Comparison of ENCODE assay signal across 16 cellular contexts in the genomic region with DNA sequence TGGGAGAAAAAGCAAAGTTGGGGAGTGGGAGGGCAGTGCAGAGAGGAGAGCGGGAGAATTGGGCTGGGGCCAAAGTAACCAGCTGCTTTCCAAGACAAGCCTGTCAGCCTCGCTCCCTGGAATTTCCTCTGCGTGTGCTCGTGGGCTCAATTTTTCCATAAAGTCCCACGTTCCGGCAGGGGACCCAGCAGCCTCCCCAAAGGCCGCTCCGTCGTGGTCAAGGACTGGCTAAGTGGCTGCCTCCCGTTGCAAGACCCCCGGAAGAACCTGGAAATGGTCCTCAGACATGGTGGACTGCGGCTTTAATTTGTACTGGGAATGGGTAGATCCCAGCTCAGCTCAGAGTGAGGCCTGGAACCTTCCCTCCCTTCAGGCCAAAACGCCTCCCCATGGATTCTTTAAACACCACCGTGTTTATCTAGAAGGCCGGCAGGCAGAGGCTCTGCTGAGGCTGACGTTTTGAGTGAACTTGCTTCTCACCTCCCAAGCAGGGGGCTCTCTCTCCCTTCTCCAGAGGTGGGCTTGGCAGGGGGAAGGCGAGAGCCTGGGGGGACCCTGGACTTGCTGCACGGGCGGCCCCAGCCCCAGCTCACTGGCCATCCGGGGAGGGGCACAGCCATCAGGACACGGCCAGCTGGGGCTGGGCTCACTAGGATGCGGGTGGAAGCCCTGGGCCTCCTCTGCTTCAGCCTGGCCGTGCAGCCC.
DNase-seq lines count a peak whose midpoint lies in the region; ATAC-seq, FAIRE-seq and TF ChIP-seq lines count a peak whose summit lies in the region.
"Had no signal": no experiment of that assay in that cellular context is flagged by ENCODE, and none has a peak within 500 bp of the region (broad histone marks: within the 10 kb centered on the region; RNA-seq: fewer than 3 reads in every experiment).

No MANE protein-coding gene starts in this region.

- FAIRE-seq in astrocyte (lab: Jason Lieb, UNC), result no peak

- H3K36me3 ChIP-seq in astrocyte (ENCODE audit: insufficient read depth, low read length), result no peaks in the 10 kb centered on the region
- H3K36me3 ChIP-seq in urinary bladder (ENCODE audit: insufficient read depth), result no peaks in the 10 kb centered on the region

- intact Hi-C loops in Right ventricle myocardium superior (cut with DNase I), result no loop called here

- no peaks in the 10 kb centered on the region for H3K27me3 ChIP-seq in astrocyte (ENCODE audit: insufficient read depth, low read length)

- WGBS in urinary bladder, result 30% methylated on average over 23 of the region's 23 CpGs

- TF ChIP-seq CTCF in astrocyte (IDR thresholded peaks at IDR 0.05; ENCODE audit: insufficient read depth, low read depth, low read length) (no peak), glutamatergic neuron (IDR thresholded peaks at IDR 0.05; ENCODE audit: partially characterized antibody, unreplicated experiment) (no peak)

- H3K4me1 ChIP-seq in astrocyte (ENCODE audit: insufficient read depth, low read length) (peaks cover 38% of the 10 kb centered on the region), urinary bladder (ENCODE audit: insufficient read depth) (no peaks in the 10 kb centered on the region)

- peaks cover 19% of the 10 kb centered on the region for H3K27me3 Mint-ChIP-seq in astrocyte (ENCODE audit: low read depth, unreplicated experiment)
- H3K27me3 Mint-ChIP-seq in glutamatergic neuron (ENCODE audit: unreplicated experiment), result no peaks in the 10 kb centered on the region
- H3K27me3 Mint-ChIP-seq: activated CD4-positive, alpha-beta memory T cell treated with anti-CD3 and anti-CD28 coated beads for 36 hours; natural killer cell treated with Interleukin-12 subunit alpha and Interleukin-12 subunit beta and Interleukin-15 and Interleukin-18, amount 100 ng/mL, for 72 hours had no signal

- no peaks in the 10 kb centered on the region for H3K79me2 ChIP-seq in astrocyte (ENCODE audit: insufficient read depth, low read length)

- H2AFZ ChIP-seq in astrocyte (ENCODE audit: low read depth, low read length), result peak overlapping the region; percentile 83

- ATAC-seq in Right ventricle myocardium superior (ENCODE audit: poor library complexity) (peak; percentile 66), HG03565 (IDR thresholded peaks at IDR 0.05; ENCODE audit: unreplicated experiment) (no peak), GM18858 (IDR thresholded peaks at IDR 0.05; ENCODE audit: unreplicated experiment) (no peak)
- ATAC-seq: effector memory CD8-positive, alpha-beta T cell; natural killer cell treated with Interleukin-12 subunit alpha and Interleukin-12 subunit beta and Interleukin-15 and Interleukin-18, amount 100 ng/mL, for 72 hours; stimulated activated naive CD8-positive, alpha-beta T cell treated with anti-CD3 and anti-CD28 coated beads, Interleukin-15, Interleukin-2, amounts not matched to agents 100 U/mL and 50 U/mL, for 24 hours had no signal

- peaks cover 8% of the 10 kb centered on the region for H3K9me3 ChIP-seq in astrocyte (ENCODE audit: insufficient read depth, low read depth, low read length)

- H3K4me1 Mint-ChIP-seq in astrocyte (ENCODE audit: low read depth, unreplicated experiment), result peaks cover 14% of the 10 kb centered on the region
- peaks cover 2% of the 10 kb centered on the region for H3K4me1 Mint-ChIP-seq in glutamatergic neuron (ENCODE audit: low read depth, unreplicated experiment)

- peak overlapping the region; percentile 56 for H3K9ac ChIP-seq in astrocyte (ENCODE audit: low read length)

- H4K20me1 ChIP-seq in astrocyte (ENCODE audit: insufficient read depth, low read length), result no peaks in the 10 kb centered on the region

- H3K36me3 Mint-ChIP-seq in astrocyte (ENCODE audit: low read depth, unreplicated experiment), result no peaks in the 10 kb centered on the region
- peaks cover 8% of the 10 kb centered on the region for H3K36me3 Mint-ChIP-seq in glutamatergic neuron (ENCODE audit: unreplicated experiment)
- H3K36me3 Mint-ChIP-seq: activated CD4-positive, alpha-beta memory T cell treated with anti-CD3 and anti-CD28 coated beads for 36 hours; natural killer cell treated with Interleukin-12 subunit alpha and Interleukin-12 subunit beta and Interleukin-15 and Interleukin-18, amount 100 ng/mL, for 72 hours had no signal

- H3K9me3 Mint-ChIP-seq in astrocyte (ENCODE audit: unreplicated experiment) (peaks cover 2% of the 10 kb centered on the region), glutamatergic neuron (ENCODE audit: unreplicated experiment) (peaks cover 7% of the 10 kb centered on the region)
- H3K9me3 Mint-ChIP-seq: natural killer cell treated with Interleukin-12 subunit alpha and Interleukin-12 subunit beta and Interleukin-15 and Interleukin-18, amount 100 ng/mL, for 72 hours; T-helper 1 cell treated with Interleukin-12 subunit alpha and Interleukin-12 subunit beta and Interleukin-4 antibody, amounts not matched to agents 30 μg/mL and 1 μg/mL, for 36 hours had no signal

- H3K4me3 Mint-ChIP-seq in astrocyte (ENCODE audit: unreplicated experiment), result no peak overlapping the region
- no peak overlapping the region for H3K4me3 Mint-ChIP-seq in glutamatergic neuron (ENCODE audit: unreplicated experiment)
- H3K4me3 Mint-ChIP-seq: activated CD4-positive, alpha-beta memory T cell treated with anti-CD3 and anti-CD28 coated beads for 36 hours; effector memory CD8-positive, alpha-beta T cell; HFFc6; natural killer cell treated with Interleukin-12 subunit alpha and Interleukin-12 subunit beta and Interleukin-15 and Interleukin-18, amount 100 ng/mL, for 72 hours; T-helper 1 cell treated with Interleukin-12 subunit alpha and Interleukin-12 subunit beta and Interleukin-4 antibody, amounts not matched to agents 30 μg/mL and 1 μg/mL, for 36 hours had no signal

- H3K27ac ChIP-seq in astrocyte (ENCODE audit: low read depth, low read length) (peak overlapping the region; percentile 31), urinary bladder (ENCODE audit: low read depth) (peak overlapping the region; percentile 63)

- peak overlapping the region; percentile 68 for H3K4me2 ChIP-seq in astrocyte (ENCODE audit: low read length)

- peak; percentile 59 for DNase-seq in astrocyte (ENCODE audit: low read depth)
- no peak for DNase-seq in Right ventricle myocardium superior
- peak; percentile 9 for DNase-seq in myocyte (ENCODE audit: low read depth)
- no peak for DNase-seq in glutamatergic neuron
- DNase-seq: activated CD4-positive, alpha-beta memory T cell treated with anti-CD3 and anti-CD28 coated beads for 36 hours; activated naive CD4-positive, alpha-beta T cell; effector memory CD8-positive, alpha-beta T cell; HFFc6; NCI-H2029 treated with DMSO at 0.1 percent for 48 hours; stimulated activated CD4-positive, alpha-beta T cell treated with anti-CD3 and anti-CD28 coated beads, Interleukin-2, amount 100 ng/mL, for 24 hours; stimulated activated naive CD8-positive, alpha-beta T cell treated with anti-CD3 and anti-CD28 coated beads, Interleukin-15, Interleukin-2, amounts not matched to agents 100 U/mL and 50 U/mL, for 24 hours had no signal

- H3K27ac Mint-ChIP-seq in astrocyte (ENCODE audit: unreplicated experiment), result no peak overlapping the region
- H3K27ac Mint-ChIP-seq in glutamatergic neuron (ENCODE audit: unreplicated experiment), result no peak overlapping the region
- H3K27ac Mint-ChIP-seq: activated CD4-positive, alpha-beta memory T cell treated with anti-CD3 and anti-CD28 coated beads for 36 hours; effector memory CD8-positive, alpha-beta T cell; HFFc6; natural killer cell treated with Interleukin-12 subunit alpha and Interleukin-12 subunit beta and Interleukin-15 and Interleukin-18, amount 100 ng/mL, for 72 hours; T-helper 1 cell treated with Interleukin-12 subunit alpha and Interleukin-12 subunit beta and Interleukin-4 antibody, amounts not matched to agents 30 μg/mL and 1 μg/mL, for 36 hours had no signal

- H3K4me3 ChIP-seq in astrocyte (ENCODE audit: insufficient read depth, low read depth, low read length) (no peak overlapping the region), urinary bladder (ENCODE audit: low read depth, low read length) (no peak overlapping the region)

Comparison
In these comparisons a context has a peak if more than half of its experiments do, and no peak if none do; other contexts are left out.
1. DNase-seq: peak in astrocyte (single experiment) and myocyte (single experiment); none in Right ventricle myocardium superior (single experiment) and glutamatergic neuron (single experiment).